Comparison of ENCODE assay signal across 18 cellular contexts in genomic region chr14:50669441-50669986, GRCh38. TPM values are rescaled to one million over a fixed set of nuclear protein-coding genes. Genes with fewer than 3 reads are reported as not detected.
DNase-seq lines count a peak whose midpoint lies in the region; ATAC-seq, FAIRE-seq and TF ChIP-seq lines count a peak whose summit lies in the region.
"Had no signal": no experiment of that assay in that cellular context is flagged by ENCODE, and none has a peak within 500 bp of the region (broad histone marks: within the 10 kb centered on the region; RNA-seq: fewer than 3 reads in every experiment).

No MANE protein-coding gene starts in this region.

- no peak for DNase-seq in A549 (ENCODE audit: low read depth in 1 of 2, low spot score in 1 of 2)
- DNase-seq in H9, result no peak
- no peak for DNase-seq in mammary epithelial cell
- DNase-seq in mesenchymal stem cell, result no peak
- no peak for DNase-seq in RKO (ENCODE audit: low spot score)
- no peak for DNase-seq in NCI-H128 (lab: John Stamatoyannopoulos, UW; ENCODE audit: unreplicated experiment)
- DNase-seq: activated CD4-positive, CD25-positive, alpha-beta regulatory T cell; activated effector memory CD4-positive, alpha-beta T cell treated with Interleukin-2 at 50 U/mL for 16 hours; amygdala; colonic mucosa; heart left ventricle; left cardiac atrium; naive B cell; NCI-H1930; stomach had no signal

- peak overlapping the region; percentile 77 for H3T11ph ChIP-seq in H9 (ENCODE audit: low read length)

- peak overlapping the region; percentile 72 for H3K4me2 ChIP-seq in A549
- H3K4me2 ChIP-seq in H9 (ENCODE audit: insufficient read depth, insufficient read length, low read length), result peak overlapping the region; percentile 72
- peak overlapping the region; percentile 94 for H3K4me2 ChIP-seq in mammary epithelial cell (ENCODE audit: insufficient read depth, low read depth, low read length)
- peak overlapping the region; percentile 2 for H3K4me2 ChIP-seq in mesenchymal stem cell (ENCODE audit: low read length, poor library complexity, severe bottlenecking)

- no peak overlapping the region for H2BK15ac ChIP-seq in H9 (ENCODE audit: low read depth, low read length)
- H2BK15ac ChIP-seq in mesenchymal stem cell (ENCODE audit: low read depth, poor library complexity, severe bottlenecking), result no peak overlapping the region

- no peaks in the 10 kb centered on the region for H3K9me3 ChIP-seq in A549
- H3K9me3 ChIP-seq in H9 (ENCODE audit: control insufficient read depth, low read depth, low read length), result no peaks in the 10 kb centered on the region
- no peaks in the 10 kb centered on the region for H3K9me3 ChIP-seq in mammary epithelial cell (replicated peaks; ENCODE audit: insufficient read depth, low read length)
- no peaks in the 10 kb centered on the region for H3K9me3 ChIP-seq in mesenchymal stem cell (ENCODE audit: control insufficient read depth, low read length)
- H3K9me3 ChIP-seq: colonic mucosa, heart left ventricle, stomach had no signal

- POLR2A ChIA-PET in A549 (lab: Yijun Ruan, JAX), result interaction anchor here (1.4 kb wide), 1 partner anchor 349 kb away, joined by 3 read pairs; no protein-coding TSS in a partner anchor

- no peak for TF ChIP-seq EP300 in A549 (IDR thresholded peaks at IDR 0.05)

- H3K4ac ChIP-seq in H9 (ENCODE audit: low read depth, low read length), result no peak overlapping the region; the same call in 1 of the 2 replicates
- peak overlapping the region in 1 of 2 experiments; percentile 28 for H3K4ac ChIP-seq in mesenchymal stem cell (ENCODE audit: low read depth in 1 of 2, low read length in 2 of 2)

- H3K18ac ChIP-seq in H9 (ENCODE audit: insufficient read length, low read depth, low read length), result peak overlapping the region; percentile 33
- no peak overlapping the region for H3K18ac ChIP-seq in mesenchymal stem cell (ENCODE audit: low read depth in 1 of 2, low read length in 2 of 2)

- H2BK120ac ChIP-seq in H9 (ENCODE audit: low read depth, low read length, poor library complexity, severe bottlenecking) (no peak overlapping the region), mesenchymal stem cell (ENCODE audit: low read depth, low read length) (no peak overlapping the region)

- no peak for TF ChIP-seq CTCF in A549 (IDR thresholded peaks at IDR 0.05)
- no peak for TF ChIP-seq CTCF in H9 (conservative IDR thresholded peaks at IDR 0.05)
- TF ChIP-seq CTCF in mammary epithelial cell (conservative IDR thresholded peaks at IDR 0.05 in 1 of 2, IDR thresholded peaks at IDR 0.05 in 1 of 2; ENCODE audit: extremely low read depth in 1 of 2, insufficient read depth in 1 of 2, low read depth in 1 of 2, low read length in 2 of 2), result no peak

- peaks cover 4% of the 10 kb centered on the region for H3K36me3 ChIP-seq in mammary epithelial cell (ENCODE audit: insufficient read depth, low read length)
- H3K36me3 ChIP-seq in mesenchymal stem cell (ENCODE audit: control insufficient read depth in 1 of 2, insufficient read depth in 2 of 2, low read depth in 1 of 2, low read length in 2 of 2), result peaks cover 0 to 4% of the 10 kb centered on the region in 2 experiments
- H3K36me3 ChIP-seq: colonic mucosa had no signal

- no peak overlapping the region for H3K56ac ChIP-seq in H9 (ENCODE audit: insufficient read length, low read depth, low read length)

- no peak overlapping the region for H4K8ac ChIP-seq in H9 (replicated peaks; ENCODE audit: insufficient read length, low read depth, low read length)
- H4K8ac ChIP-seq in mesenchymal stem cell (ENCODE audit: low read length), result no peak overlapping the region

- H3K27ac ChIP-seq in A549, result peak overlapping the region in 1 of 2 experiments; percentile 96; a peak in 3 of 6 replicates
- peak overlapping the region; percentile 77 for H3K27ac ChIP-seq in H9 (ENCODE audit: insufficient read length, low read depth, low read length)
- H3K27ac ChIP-seq in mammary epithelial cell (ENCODE audit: insufficient read depth, low read depth, low read length), result peak overlapping the region; percentile 92
- H3K27ac ChIP-seq in mesenchymal stem cell (ENCODE audit: low read length, poor library complexity, severe bottlenecking), result peak overlapping the region; percentile 90

- TF ChIP-seq RAD21 in A549 (conservative IDR thresholded peaks at IDR 0.05 in 1 of 2, IDR thresholded peaks at IDR 0.05 in 1 of 2), result no peak

- no peaks in the 10 kb centered on the region for H3K27me3 Mint-ChIP-seq in H9 (ENCODE audit: low read depth)
- H3K27me3 Mint-ChIP-seq: naive B cell, progenitor cell of endocrine pancreas had no signal

- no TSS peak for BruUV-seq in mammary epithelial cell (replicated peaks; lab: Mats Ljungman, UMichigan)

- H3K9me3 Mint-ChIP-seq in H9, result no peaks in the 10 kb centered on the region
- H3K9me3 Mint-ChIP-seq: naive B cell had no signal

- H2AK5ac ChIP-seq in H9 (ENCODE audit: insufficient read length, low read length) (no peak overlapping the region), mesenchymal stem cell (ENCODE audit: low read length, severe bottlenecking) (no peak overlapping the region)

- no peaks in the 10 kb centered on the region for H3K79me1 ChIP-seq in H9 (ENCODE audit: insufficient read depth, low read depth, low read length, poor library complexity, severe bottlenecking)
- no peaks in the 10 kb centered on the region for H3K79me1 ChIP-seq in mesenchymal stem cell (replicated peaks; ENCODE audit: low read length, poor library complexity, severe bottlenecking)

- 87% methylated on average over 4 of the region's 4 CpGs for WGBS in A549 (ENCODE audit: missing lambda C conversion rate)
- WGBS in H9 (ENCODE audit: extremely low coverage, insufficient read length, low lambda C conversion rate), result no CpG with 5 or more reads among the region's 4 CpGs
- WGBS in mammary epithelial cell (ENCODE audit: low coverage, missing lambda C conversion rate), result 8% methylated on average over 4 of the region's 4 CpGs
- WGBS in mesenchymal stem cell, result 74% methylated on average over 4 of the region's 4 CpGs

- intact Hi-C loops in mammary epithelial cell (cut with micrococcal nuclease), result loop anchor here (2.0 to 5.0 kb wide), 3 partner anchors 69 to 352 kb away; no protein-coding TSS in a partner anchor

- in situ Hi-C loops in mammary epithelial cell (cut with MboI; ENCODE audit: low sequenced_read_pairs in 2 of 2), result no loop called here

- peaks cover 4 to 8% (median 7%) of the 10 kb centered on the region in 3 experiments; a peak in 6 of 7 replicates for H3K36me3 Mint-ChIP-seq in H9 (ENCODE audit: insufficient read depth in 1 of 3, low read depth in 3 of 3)

- CTCF ChIA-PET in A549 (lab: Yijun Ruan, JAX), result no interaction called here
- CTCF ChIA-PET in mammary epithelial cell (lab: Charles Lee; ENCODE audit: low non-redundant PET), result no interaction called here

- TF ChIP-seq POLR2A in A549 (IDR thresholded peaks at IDR 0.05; ENCODE audit: low read length), result no peak

- H3K9ac ChIP-seq in H9 (ENCODE audit: extremely low read depth, insufficient read length, low read length) (peak overlapping the region; percentile 9), mammary epithelial cell (ENCODE audit: insufficient read depth, low read length) (peak overlapping the region; percentile 60), mesenchymal stem cell (ENCODE audit: low read length) (peak overlapping the region; percentile 96)

- ATAC-seq in A549, result no peak
- no peak for ATAC-seq in GM18517 (IDR thresholded peaks at IDR 0.05; ENCODE audit: unreplicated experiment)
- no peak for ATAC-seq in GM18870 (IDR thresholded peaks at IDR 0.05; ENCODE audit: unreplicated experiment)
- ATAC-seq: heart left ventricle had no signal

- no peak overlapping the region for H3K27ac Mint-ChIP-seq in H9
- H3K27ac Mint-ChIP-seq: naive B cell, progenitor cell of endocrine pancreas had no signal

- H3K4me1 ChIP-seq in A549 (peaks cover 16% of the 10 kb centered on the region), H9 (ENCODE audit: insufficient read depth, low read length) (peaks cover 9% of the 10 kb centered on the region), mammary epithelial cell (ENCODE audit: insufficient read depth, low read length) (peaks cover 18% of the 10 kb centered on the region), mesenchymal stem cell (ENCODE audit: control insufficient read depth, insufficient read depth, low read depth, low read length) (peaks cover 6% of the 10 kb centered on the region)
- H3K4me1 ChIP-seq: colonic mucosa had no signal

- H3K4me3 ChIP-seq in A549 (no peak overlapping the region), mammary epithelial cell (replicated peaks in 1 of 3; ENCODE audit: insufficient read depth in 1 of 3, low read depth in 2 of 3, low read length in 3 of 3) (peak overlapping the region in 2 of 3 experiments; percentile 1 to 73), mesenchymal stem cell (ENCODE audit: insufficient read depth in 1 of 2, low read depth in 1 of 2, low read length in 2 of 2) (no peak overlapping the region)
- H3K4me3 ChIP-seq: colonic mucosa had no signal

- H2BK5ac ChIP-seq in H9 (ENCODE audit: insufficient read length, low read length) (no peak overlapping the region), mesenchymal stem cell (ENCODE audit: low read depth, low read length, poor library complexity, severe bottlenecking) (no peak overlapping the region)

- peak overlapping the region; percentile 86 for H4K5ac ChIP-seq in H9 (ENCODE audit: insufficient read length, low read depth, low read length)

- peaks cover 11% of the 10 kb centered on the region; the same call in 1 of the 2 replicates for H3K79me2 ChIP-seq in H9 (ENCODE audit: insufficient read depth, low read length)
- H3K79me2 ChIP-seq in mammary epithelial cell (ENCODE audit: insufficient read depth, low read length), result peaks cover 38% of the 10 kb centered on the region

- no peak for FAIRE-seq in A549 (lab: Jason Lieb, UNC)

- dilution Hi-C loops in mammary epithelial cell (cut with HindIII; ENCODE audit: low sequenced_read_pairs), result no loop called here

- H3K14ac ChIP-seq in H9 (ENCODE audit: insufficient read depth, low read length) (peak overlapping the region; percentile 33; the same call in 1 of the 2 replicates), mesenchymal stem cell (ENCODE audit: low read length in 2 of 2) (no peak overlapping the region)

- H4K91ac ChIP-seq in H9 (ENCODE audit: insufficient read length, low read depth, low read length) (no peak overlapping the region), mesenchymal stem cell (ENCODE audit: low read length) (no peak overlapping the region)

- H2AFZ ChIP-seq in H9 (ENCODE audit: low read length), result peak overlapping the region; percentile 69
- peak overlapping the region; percentile 82 for H2AFZ ChIP-seq in mammary epithelial cell (ENCODE audit: low read depth, low read length)
- peak overlapping the region; percentile 69 for H2AFZ ChIP-seq in mesenchymal stem cell (ENCODE audit: low read depth, low read length)

- H3K23ac ChIP-seq in H9 (ENCODE audit: insufficient read length, low read depth, low read length) (no peak overlapping the region), mesenchymal stem cell (ENCODE audit: low read length in 2 of 2) (no peak overlapping the region)

- H3K23me2 ChIP-seq in H9 (ENCODE audit: insufficient read length, low read depth, low read length, poor library complexity, severe bottlenecking), result no peaks in the 10 kb centered on the region

- peaks cover 13 to 17% of the 10 kb centered on the region in 2 experiments for H3K4me1 Mint-ChIP-seq in H9

- H2BK12ac ChIP-seq in H9 (ENCODE audit: insufficient read length, low read depth, low read length), result peak overlapping the region; percentile 93
- H2BK12ac ChIP-seq in mesenchymal stem cell (ENCODE audit: low read length in 2 of 2), result peak overlapping the region in 1 of 2 experiments; percentile 63

- H3K27me3 ChIP-seq in H9 (ENCODE audit: insufficient read depth, low read length) (no peaks in the 10 kb centered on the region), mammary epithelial cell (ENCODE audit: insufficient read depth, low read length) (no peaks in the 10 kb centered on the region), mesenchymal stem cell (ENCODE audit: control insufficient read depth in 1 of 2, insufficient read depth in 1 of 2, low read length in 2 of 2) (no peaks in the 10 kb centered on the region)
- H3K27me3 ChIP-seq: colonic mucosa, heart left ventricle, stomach had no signal

- peak overlapping the region; percentile 7 for H2BK20ac ChIP-seq in H9 (ENCODE audit: low read depth, low read length, poor library complexity, severe bottlenecking)

- H4K20me1 ChIP-seq in H9 (ENCODE audit: control insufficient read depth, insufficient read depth, insufficient read length) (no peaks in the 10 kb centered on the region), mammary epithelial cell (ENCODE audit: insufficient read depth, low read length) (no peaks in the 10 kb centered on the region)

- no peak overlapping the region for H3K4me3 Mint-ChIP-seq in H9
- H3K4me3 Mint-ChIP-seq: naive B cell had no signal

RNA-seq across cellular contexts. Expression of gene SAV1, which starts 1.4 kb away (rescaled TPM):
- polyA plus RNA-seq in A549 (2011; rRNA removed), result 20.1 and 20.3 TPM in 2 replicates
- polyA plus RNA-seq in A549 (2012; cell fraction: cytosol; rRNA removed), result 7.7 and 8.5 TPM in 2 replicates
- polyA plus RNA-seq in A549 (2012; cell fraction: nucleus; rRNA removed), result 3.0 and 3.8 TPM in 2 replicates
- 17.5 to 20.3 TPM (median 18.2 TPM) in 3 replicates for polyA plus RNA-seq in A549 (2017; fragmentation: RNase III; extraction: RNeasy Plus Mini Kit Qiagen cat#74134 plus additional on column Dnase treatment)
- 6.9 and 9.6 TPM in 2 replicates for polyA minus RNA-seq in A549 (2011; rRNA and poly(A)+ RNA removed)
- 57.3 and 58.5 TPM in 2 replicates for total RNA-seq in H9 (2021)
- 10 to 100 TPM; 53.3 to 63.5 TPM for total RNA-seq in mammary epithelial cell
- 23.6 TPM for polyA plus RNA-seq in mammary epithelial cell
- polyA minus RNA-seq in mammary epithelial cell, result 25.5 TPM
- polyA plus RNA-seq in mesenchymal stem cell (2013, experiment 1 of 2), result 22.8 TPM
- 23.0 TPM for polyA plus RNA-seq in mesenchymal stem cell (2013, experiment 2 of 2)

Comparison
In these comparisons a context has a peak if more than half of its experiments do, and no peak if none do; other contexts are left out.
1. H3K4me2 ChIP-seq: peak in every context shown above with its lines; median percentile 94 in mammary epithelial cell; 72 in A549; 72 in H9; 2 in mesenchymal stem cell.
2. H3K4me3 ChIP-seq: peak in mammary epithelial cell (2 of 3); none in A549 (single experiment) and mesenchymal stem cell (0 of 2).
3. H3K9ac ChIP-seq: peak in every context shown above with its lines; median percentile 96 in mesenchymal stem cell; 60 in mammary epithelial cell; 9 in H9.
4. Peak in every context shown above with its lines, with median percentiles within 50 percentile points of each other: H2AFZ ChIP-seq.